Comparison of ENCODE assay signal across 1 cellular context in genomic region chr19:19169236-19170052, GRCh38.
TF ChIP-seq lines count a peak whose summit lies in the region.

No MANE protein-coding gene starts in this region.

TF ChIP-seq in SK-N-SH, 30 proteins besides CTCF, POLR2A, EP300 and RAD21:
- no peak for TF ChIP-seq JUND (IDR thresholded peaks at IDR 0.05)
- TF ChIP-seq REST (IDR thresholded peaks at IDR 0.05; ENCODE audit: low read depth, low read length): no peak
- no peak for TF ChIP-seq PBX3 (IDR thresholded peaks at IDR 0.05)
- no peak for TF ChIP-seq TEAD4 (IDR thresholded peaks at IDR 0.05; ENCODE audit: borderline replicate concordance, insufficient read depth)
- TF ChIP-seq NRF1 (IDR thresholded peaks at IDR 0.05; ENCODE audit: low read depth, low read length): no peak
- TF ChIP-seq MAX (IDR thresholded peaks at IDR 0.05; ENCODE audit: low read depth): no peak
- TF ChIP-seq, protein P1, sequence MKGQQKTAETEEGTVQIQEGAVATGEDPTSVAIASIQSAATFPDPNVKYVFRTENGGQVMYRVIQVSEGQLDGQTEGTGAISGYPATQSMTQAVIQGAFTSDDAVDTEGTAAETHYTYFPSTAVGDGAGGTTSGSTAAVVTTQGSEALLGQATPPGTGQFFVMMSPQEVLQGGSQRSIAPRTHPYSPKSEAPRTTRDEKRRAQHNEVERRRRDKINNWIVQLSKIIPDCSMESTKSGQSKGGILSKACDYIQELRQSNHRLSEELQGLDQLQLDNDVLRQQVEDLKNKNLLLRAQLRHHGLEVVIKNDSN (IDR thresholded peaks at IDR 0.05; ENCODE audit: borderline replicate concordance, low read depth): no peak
- no peak for TF ChIP-seq ELF1 (IDR thresholded peaks at IDR 0.05)
